1 cellular context compared by ENCODE assay signal in the genomic region with DNA sequence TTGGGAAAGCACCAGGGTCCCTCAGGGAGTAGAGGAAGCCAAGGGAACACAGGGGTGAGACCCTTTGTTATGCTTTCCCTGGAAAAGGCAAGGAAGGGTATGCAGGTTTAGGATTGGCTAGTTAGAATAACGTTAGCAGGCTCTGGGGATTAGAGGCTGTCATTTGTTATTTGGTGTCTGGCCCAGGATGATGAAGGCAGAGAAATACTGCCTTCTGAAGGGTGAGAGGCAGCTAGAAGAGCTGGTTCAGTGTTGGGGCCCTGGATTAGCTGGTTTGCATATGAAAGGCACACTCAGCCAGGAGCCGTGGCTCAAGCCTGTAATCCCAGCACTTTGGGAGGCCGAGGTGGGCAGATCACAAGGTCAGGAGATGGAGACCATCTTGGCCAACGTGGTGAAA.
TF ChIP-seq lines count a peak whose summit lies in the region.

No MANE protein-coding gene starts in this region.

TF ChIP-seq in K562, 482 proteins besides CTCF, POLR2A, EP300 and RAD21:
- TF ChIP-seq BHLHE40 (IDR thresholded peaks at IDR 0.05; ENCODE audit: low read length): no peak
- TF ChIP-seq MTF1 (CRISPR knock-in tag; IDR thresholded peaks at IDR 0.05; ENCODE audit: borderline replicate concordance): no peak
- TF ChIP-seq, protein P1, sequence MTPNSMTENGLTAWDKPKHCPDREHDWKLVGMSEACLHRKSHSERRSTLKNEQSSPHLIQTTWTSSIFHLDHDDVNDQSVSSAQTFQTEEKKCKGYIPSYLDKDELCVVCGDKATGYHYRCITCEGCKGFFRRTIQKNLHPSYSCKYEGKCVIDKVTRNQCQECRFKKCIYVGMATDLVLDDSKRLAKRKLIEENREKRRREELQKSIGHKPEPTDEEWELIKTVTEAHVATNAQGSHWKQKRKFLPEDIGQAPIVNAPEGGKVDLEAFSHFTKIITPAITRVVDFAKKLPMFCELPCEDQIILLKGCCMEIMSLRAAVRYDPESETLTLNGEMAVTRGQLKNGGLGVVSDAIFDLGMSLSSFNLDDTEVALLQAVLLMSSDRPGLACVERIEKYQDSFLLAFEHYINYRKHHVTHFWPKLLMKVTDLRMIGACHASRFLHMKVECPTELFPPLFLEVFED (CRISPR knock-in tag; conservative IDR thresholded peaks at IDR 0.05): 0 out of 2 replicates have a peak, but pooled peaks have one; percentile 47
- TF ChIP-seq POLR2AphosphoS5 (IDR thresholded peaks at IDR 0.05; ENCODE audit: control insufficient read depth, insufficient read depth, low read depth, low read length): 0 out of 2 replicates have a peak, but pooled peaks have one; percentile 16
